In genomic region chr3:144482876-144483275, GRCh38 we compare ENCODE assay signal across 18 cellular contexts.
"Had no signal": no experiment of that assay in that cellular context is flagged by ENCODE, and none has a peak within 500 bp of the region (broad histone marks: within the 10 kb centered on the region; RNA-seq: fewer than 3 reads in every experiment).

No MANE protein-coding gene starts in this region.

- H3K4me2 ChIP-seq: neural progenitor cell had no signal

- H3K27ac ChIP-seq: dorsolateral prefrontal cortex, neural progenitor cell, ovary, suprapubic skin, upper lobe of left lung, WERI-Rb-1 had no signal

- H3K27ac Mint-ChIP-seq: activated CD8-positive, alpha-beta T cell treated with anti-CD3 and anti-CD28 coated beads, Interleukin-2, amount 10 ng/mL, durations not matched to agents 7 days and 5 days; activated naive CD8-positive, alpha-beta T cell treated with anti-CD3 and anti-CD28 coated beads, Interleukin-2, amount 50 U/mL, for 24 hours; activated T-helper 1 cell treated with anti-CD3 and anti-CD28 coated beads, Interleukin-12 subunit alpha, Interleukin-12 subunit beta, Interleukin-2, Interleukin-4 antibody, amounts not matched to agents 30 ng/mL and 10 ng/mL and 1 ng/mL, durations not matched to agents 14 hours and 24 hours and 36 hours; immature natural killer cell; neural progenitor cell had no signal

- H3K36me3 ChIP-seq: neural progenitor cell, ovary, suprapubic skin, upper lobe of left lung, WERI-Rb-1 had no signal

- DNase-seq: activated CD4-positive, alpha-beta T cell treated with anti-CD3 and anti-CD28 coated beads for 4 hours; activated CD8-positive, alpha-beta memory T cell treated with anti-CD3 and anti-CD28 coated beads, Interleukin-2, amount 50 U/mL, for 48 hours; activated CD8-positive, alpha-beta T cell treated with anti-CD3 and anti-CD28 coated beads, Interleukin-2, amount 10 ng/mL, durations not matched to agents 7 days and 5 days; activated naive CD4-positive, alpha-beta T cell; activated naive CD8-positive, alpha-beta T cell treated with anti-CD3 and anti-CD28 coated beads, Interleukin-2, amount 50 U/mL, for 24 hours; dorsolateral prefrontal cortex; immature natural killer cell; midbrain; ovary; stimulated activated CD4-positive, alpha-beta T cell treated with anti-CD3 and anti-CD28 coated beads, Interleukin-12 subunit alpha, Interleukin-12 subunit beta, amount 100 ng/mL, for 4 hours; stimulated activated CD4-positive, alpha-beta T cell treated with anti-CD3 and anti-CD28 coated beads, Interleukin-2, amount 100 ng/mL, for 48 hours; stimulated activated naive CD8-positive, alpha-beta T cell treated with anti-CD3 and anti-CD28 coated beads, Interleukin-15, Interleukin-2, amounts not matched to agents 100 U/mL and 50 U/mL, for 24 hours; upper lobe of left lung; WERI-Rb-1 had no signal

- H3K9me3 ChIP-seq: ovary, suprapubic skin had no signal

- H3K9me3 Mint-ChIP-seq: activated naive CD8-positive, alpha-beta T cell treated with anti-CD3 and anti-CD28 coated beads, Interleukin-2, amount 50 U/mL, for 24 hours; activated T-helper 1 cell treated with anti-CD3 and anti-CD28 coated beads, Interleukin-12 subunit alpha, Interleukin-12 subunit beta, Interleukin-2, Interleukin-4 antibody, amounts not matched to agents 30 ng/mL and 10 ng/mL and 1 ng/mL, durations not matched to agents 14 hours and 24 hours and 36 hours; neural progenitor cell had no signal

- H3K4me1 Mint-ChIP-seq: activated naive CD8-positive, alpha-beta T cell treated with anti-CD3 and anti-CD28 coated beads, Interleukin-2, amount 50 U/mL, for 24 hours; immature natural killer cell; neural progenitor cell had no signal

- H3K4me1 ChIP-seq: neural progenitor cell, suprapubic skin, upper lobe of left lung had no signal

- H3K9ac ChIP-seq: neural progenitor cell had no signal

- ATAC-seq: activated CD8-positive, alpha-beta T cell treated with anti-CD3 and anti-CD28 coated beads, Interleukin-2, amount 10 ng/mL, durations not matched to agents 7 days and 5 days; activated naive CD8-positive, alpha-beta T cell treated with anti-CD3 and anti-CD28 coated beads, Interleukin-2, amount 50 U/mL, for 24 hours; stimulated activated naive CD8-positive, alpha-beta T cell treated with anti-CD3 and anti-CD28 coated beads, Interleukin-15, Interleukin-2, amounts not matched to agents 100 U/mL and 50 U/mL, for 24 hours had no signal

- H3K4me3 Mint-ChIP-seq: activated CD8-positive, alpha-beta T cell treated with anti-CD3 and anti-CD28 coated beads, Interleukin-2, amount 10 ng/mL, durations not matched to agents 7 days and 5 days; activated naive CD8-positive, alpha-beta T cell treated with anti-CD3 and anti-CD28 coated beads, Interleukin-2, amount 50 U/mL, for 24 hours; activated T-helper 1 cell treated with anti-CD3 and anti-CD28 coated beads, Interleukin-12 subunit alpha, Interleukin-12 subunit beta, Interleukin-2, Interleukin-4 antibody, amounts not matched to agents 30 ng/mL and 10 ng/mL and 1 ng/mL, durations not matched to agents 14 hours and 24 hours and 36 hours; immature natural killer cell; neural progenitor cell had no signal

- H2AFZ ChIP-seq: neural progenitor cell had no signal

- H3K4me3 ChIP-seq: dorsolateral prefrontal cortex, lung, neural progenitor cell, ovary, suprapubic skin, upper lobe of left lung had no signal

- H3K27me3 ChIP-seq: dorsolateral prefrontal cortex, neural progenitor cell, ovary, suprapubic skin, upper lobe of left lung had no signal

- H3K36me3 Mint-ChIP-seq: immature natural killer cell, neural progenitor cell had no signal
